1 cellular context compared by ENCODE assay signal in the genomic region with DNA sequence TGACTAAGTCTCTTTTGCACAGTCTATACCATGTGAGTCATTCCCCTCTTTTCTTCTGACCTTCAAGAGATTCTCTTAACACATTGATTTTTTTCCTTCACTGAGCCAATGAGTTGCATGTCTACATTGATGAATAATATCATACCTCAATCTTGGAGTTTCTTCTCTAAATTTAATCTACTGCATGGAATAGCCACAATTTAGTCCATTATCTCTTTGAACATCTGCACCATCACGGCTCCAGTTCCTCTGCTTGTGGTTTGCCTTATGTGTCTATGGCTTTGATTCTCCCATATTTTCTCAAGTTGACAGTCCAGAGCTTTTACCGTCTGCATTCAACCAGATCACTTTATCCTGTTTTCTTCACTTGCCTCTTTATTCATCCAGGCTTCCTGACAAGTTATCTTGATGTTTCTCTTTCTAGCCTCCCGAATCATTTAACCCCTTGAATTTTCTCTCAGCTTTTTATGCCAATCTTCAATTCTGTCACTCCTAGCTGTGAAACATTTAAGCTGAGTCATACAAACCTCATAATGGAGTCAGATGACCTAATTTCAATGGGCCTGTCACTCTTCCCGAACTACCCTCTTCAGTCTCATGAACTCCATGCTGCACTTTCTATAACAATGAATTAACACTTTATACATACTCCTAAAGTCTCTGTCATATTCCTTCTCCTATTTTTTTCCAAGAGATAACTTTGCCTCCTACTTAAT.
TF ChIP-seq lines count a peak whose summit lies in the region.

No MANE protein-coding gene starts in this region.

TF ChIP-seq in K562, 482 proteins besides CTCF, POLR2A, EP300 and RAD21 (continued from another document):
- TF ChIP-seq, protein P1, sequence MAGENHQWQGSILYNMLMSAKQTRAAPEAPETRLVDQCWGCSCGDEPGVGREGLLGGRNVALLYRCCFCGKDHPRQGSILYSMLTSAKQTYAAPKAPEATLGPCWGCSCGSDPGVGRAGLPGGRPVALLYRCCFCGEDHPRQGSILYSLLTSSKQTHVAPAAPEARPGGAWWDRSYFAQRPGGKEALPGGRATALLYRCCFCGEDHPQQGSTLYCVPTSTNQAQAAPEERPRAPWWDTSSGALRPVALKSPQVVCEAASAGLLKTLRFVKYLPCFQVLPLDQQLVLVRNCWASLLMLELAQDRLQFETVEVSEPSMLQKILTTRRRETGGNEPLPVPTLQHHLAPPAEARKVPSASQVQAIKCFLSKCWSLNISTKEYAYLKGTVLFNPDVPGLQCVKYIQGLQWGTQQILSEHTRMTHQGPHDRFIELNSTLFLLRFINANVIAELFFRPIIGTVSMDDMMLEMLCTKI (IDR thresholded peaks at IDR 0.05; ENCODE audit: partially characterized antibody) = no peak
- TF ChIP-seq, protein P2, sequence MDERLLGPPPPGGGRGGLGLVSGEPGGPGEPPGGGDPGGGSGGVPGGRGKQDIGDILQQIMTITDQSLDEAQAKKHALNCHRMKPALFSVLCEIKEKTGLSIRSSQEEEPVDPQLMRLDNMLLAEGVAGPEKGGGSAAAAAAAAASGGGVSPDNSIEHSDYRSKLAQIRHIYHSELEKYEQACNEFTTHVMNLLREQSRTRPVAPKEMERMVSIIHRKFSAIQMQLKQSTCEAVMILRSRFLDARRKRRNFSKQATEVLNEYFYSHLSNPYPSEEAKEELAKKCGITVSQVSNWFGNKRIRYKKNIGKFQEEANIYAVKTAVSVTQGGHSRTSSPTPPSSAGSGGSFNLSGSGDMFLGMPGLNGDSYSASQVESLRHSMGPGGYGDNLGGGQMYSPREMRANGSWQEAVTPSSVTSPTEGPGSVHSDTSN (CRISPR knock-in tag; IDR thresholded peaks at IDR 0.05; ENCODE audit: low read depth) = no peak
- TF ChIP-seq, protein P2 (tag; conservative IDR thresholded peaks at IDR 0.05; ENCODE audit: low read depth) = peak; percentile 38; the same call in 1 of the 2 replicates
- no peak for TF ChIP-seq HEY1 (CRISPR knock-in tag; IDR thresholded peaks at IDR 0.05; ENCODE audit: borderline replicate concordance)
- TF ChIP-seq JUND (IDR thresholded peaks at IDR 0.05; ENCODE audit: borderline replicate concordance, low read depth, low read length) = no peak
- TF ChIP-seq JUND (tag; IDR thresholded peaks at IDR 0.05; ENCODE audit: borderline replicate concordance, low read depth, low read length) = 0 out of 3 replicates have a peak, but pooled peaks have one; percentile 11
- peak; percentile 65; the same call in 1 of the 2 replicates for TF ChIP-seq BACH1 (tag; IDR thresholded peaks at IDR 0.05)
- no peak for TF ChIP-seq ZNF436 (CRISPR knock-in tag; IDR thresholded peaks at IDR 0.05)
- no peak for TF ChIP-seq ELF1 (tag; IDR thresholded peaks at IDR 0.05)
- no peak for TF ChIP-seq GATA2 (CRISPR knock-in tag; IDR thresholded peaks at IDR 0.05)
- TF ChIP-seq, protein P3, sequence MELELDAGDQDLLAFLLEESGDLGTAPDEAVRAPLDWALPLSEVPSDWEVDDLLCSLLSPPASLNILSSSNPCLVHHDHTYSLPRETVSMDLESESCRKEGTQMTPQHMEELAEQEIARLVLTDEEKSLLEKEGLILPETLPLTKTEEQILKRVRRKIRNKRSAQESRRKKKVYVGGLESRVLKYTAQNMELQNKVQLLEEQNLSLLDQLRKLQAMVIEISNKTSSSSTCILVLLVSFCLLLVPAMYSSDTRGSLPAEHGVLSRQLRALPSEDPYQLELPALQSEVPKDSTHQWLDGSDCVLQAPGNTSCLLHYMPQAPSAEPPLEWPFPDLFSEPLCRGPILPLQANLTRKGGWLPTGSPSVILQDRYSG (tag; conservative IDR thresholded peaks at IDR 0.05; ENCODE audit: low read depth) = no peak
- TF ChIP-seq SAFB2 (IDR thresholded peaks at IDR 0.05; ENCODE audit: borderline replicate concordance, low read depth, low read length, severe bottlenecking) = no peak
- TF ChIP-seq ZNF124 (CRISPR knock-in tag; IDR thresholded peaks at IDR 0.05) = no peak
- TF ChIP-seq PTTG1 (tag; IDR thresholded peaks at IDR 0.05; ENCODE audit: low read depth) = no peak
- no peak for TF ChIP-seq KAT7 (CRISPR knock-in tag; IDR thresholded peaks at IDR 0.05; ENCODE audit: borderline replicate concordance)
- TF ChIP-seq MAFG (tag; conservative IDR thresholded peaks at IDR 0.05) = peak; percentile 88
- no peak for TF ChIP-seq KLF13 (tag; IDR thresholded peaks at IDR 0.05; ENCODE audit: borderline replicate concordance, low read depth)
- TF ChIP-seq KAT8 (IDR thresholded peaks at IDR 0.05; ENCODE audit: low read depth) = no peak
- TF ChIP-seq, protein P4, sequence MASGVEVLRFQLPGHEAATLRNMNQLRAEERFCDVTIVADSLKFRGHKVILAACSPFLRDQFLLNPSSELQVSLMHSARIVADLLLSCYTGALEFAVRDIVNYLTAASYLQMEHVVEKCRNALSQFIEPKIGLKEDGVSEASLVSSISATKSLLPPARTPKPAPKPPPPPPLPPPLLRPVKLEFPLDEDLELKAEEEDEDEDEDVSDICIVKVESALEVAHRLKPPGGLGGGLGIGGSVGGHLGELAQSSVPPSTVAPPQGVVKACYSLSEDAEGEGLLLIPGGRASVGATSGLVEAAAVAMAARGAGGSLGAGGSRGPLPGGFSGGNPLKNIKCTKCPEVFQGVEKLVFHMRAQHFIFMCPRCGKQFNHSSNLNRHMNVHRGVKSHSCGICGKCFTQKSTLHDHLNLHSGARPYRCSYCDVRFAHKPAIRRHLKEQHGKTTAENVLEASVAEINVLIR (CRISPR knock-in tag; IDR thresholded peaks at IDR 0.05) = no peak
- peak; percentile 57 for TF ChIP-seq ZNF316 (IDR thresholded peaks at IDR 0.05)
- TF ChIP-seq, protein P5, sequence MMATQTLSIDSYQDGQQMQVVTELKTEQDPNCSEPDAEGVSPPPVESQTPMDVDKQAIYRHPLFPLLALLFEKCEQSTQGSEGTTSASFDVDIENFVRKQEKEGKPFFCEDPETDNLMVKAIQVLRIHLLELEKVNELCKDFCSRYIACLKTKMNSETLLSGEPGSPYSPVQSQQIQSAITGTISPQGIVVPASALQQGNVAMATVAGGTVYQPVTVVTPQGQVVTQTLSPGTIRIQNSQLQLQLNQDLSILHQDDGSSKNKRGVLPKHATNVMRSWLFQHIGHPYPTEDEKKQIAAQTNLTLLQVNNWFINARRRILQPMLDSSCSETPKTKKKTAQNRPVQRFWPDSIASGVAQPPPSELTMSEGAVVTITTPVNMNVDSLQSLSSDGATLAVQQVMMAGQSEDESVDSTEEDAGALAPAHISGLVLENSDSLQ (IDR thresholded peaks at IDR 0.05) = peak; percentile 72
- TF ChIP-seq, protein P6, sequence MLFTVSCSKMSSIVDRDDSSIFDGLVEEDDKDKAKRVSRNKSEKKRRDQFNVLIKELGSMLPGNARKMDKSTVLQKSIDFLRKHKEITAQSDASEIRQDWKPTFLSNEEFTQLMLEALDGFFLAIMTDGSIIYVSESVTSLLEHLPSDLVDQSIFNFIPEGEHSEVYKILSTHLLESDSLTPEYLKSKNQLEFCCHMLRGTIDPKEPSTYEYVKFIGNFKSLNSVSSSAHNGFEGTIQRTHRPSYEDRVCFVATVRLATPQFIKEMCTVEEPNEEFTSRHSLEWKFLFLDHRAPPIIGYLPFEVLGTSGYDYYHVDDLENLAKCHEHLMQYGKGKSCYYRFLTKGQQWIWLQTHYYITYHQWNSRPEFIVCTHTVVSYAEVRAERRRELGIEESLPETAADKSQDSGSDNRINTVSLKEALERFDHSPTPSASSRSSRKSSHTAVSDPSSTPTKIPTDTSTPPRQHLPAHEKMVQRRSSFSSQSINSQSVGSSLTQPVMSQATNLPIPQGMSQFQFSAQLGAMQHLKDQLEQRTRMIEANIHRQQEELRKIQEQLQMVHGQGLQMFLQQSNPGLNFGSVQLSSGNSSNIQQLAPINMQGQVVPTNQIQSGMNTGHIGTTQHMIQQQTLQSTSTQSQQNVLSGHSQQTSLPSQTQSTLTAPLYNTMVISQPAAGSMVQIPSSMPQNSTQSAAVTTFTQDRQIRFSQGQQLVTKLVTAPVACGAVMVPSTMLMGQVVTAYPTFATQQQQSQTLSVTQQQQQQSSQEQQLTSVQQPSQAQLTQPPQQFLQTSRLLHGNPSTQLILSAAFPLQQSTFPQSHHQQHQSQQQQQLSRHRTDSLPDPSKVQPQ (CRISPR knock-in tag; IDR thresholded peaks at IDR 0.05; ENCODE audit: borderline replicate concordance) = no peak
- TF ChIP-seq ZNF780A (CRISPR knock-in tag; IDR thresholded peaks at IDR 0.05) = no peak
- TF ChIP-seq NFE2L1 (tag; IDR thresholded peaks at IDR 0.05; ENCODE audit: borderline replicate concordance, low read depth) = peak; percentile 29; the same call in 1 of the 2 replicates
- TF ChIP-seq FOXJ2 (tag; IDR thresholded peaks at IDR 0.05) = peak; percentile 46; the same call in 1 of the 2 replicates
- TF ChIP-seq C11orf30 (IDR thresholded peaks at IDR 0.05; ENCODE audit: low read depth) = peak; percentile 43; the same call in 1 of the 2 replicates
- TF ChIP-seq, protein P7, sequence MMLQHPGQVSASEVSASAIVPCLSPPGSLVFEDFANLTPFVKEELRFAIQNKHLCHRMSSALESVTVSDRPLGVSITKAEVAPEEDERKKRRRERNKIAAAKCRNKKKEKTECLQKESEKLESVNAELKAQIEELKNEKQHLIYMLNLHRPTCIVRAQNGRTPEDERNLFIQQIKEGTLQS (IDR thresholded peaks at IDR 0.05) = 0 out of 2 replicates have a peak, but pooled peaks have one; percentile 18
- TF ChIP-seq, protein P7 (CRISPR knock-in tag; conservative IDR thresholded peaks at IDR 0.05) = no peak
- no peak for TF ChIP-seq THRAP3 (IDR thresholded peaks at IDR 0.05; ENCODE audit: borderline replicate concordance)
- TF ChIP-seq FOS (IDR thresholded peaks at IDR 0.05; ENCODE audit: extremely low read depth, insufficient read length) = no peak
- TF ChIP-seq, protein P8, sequence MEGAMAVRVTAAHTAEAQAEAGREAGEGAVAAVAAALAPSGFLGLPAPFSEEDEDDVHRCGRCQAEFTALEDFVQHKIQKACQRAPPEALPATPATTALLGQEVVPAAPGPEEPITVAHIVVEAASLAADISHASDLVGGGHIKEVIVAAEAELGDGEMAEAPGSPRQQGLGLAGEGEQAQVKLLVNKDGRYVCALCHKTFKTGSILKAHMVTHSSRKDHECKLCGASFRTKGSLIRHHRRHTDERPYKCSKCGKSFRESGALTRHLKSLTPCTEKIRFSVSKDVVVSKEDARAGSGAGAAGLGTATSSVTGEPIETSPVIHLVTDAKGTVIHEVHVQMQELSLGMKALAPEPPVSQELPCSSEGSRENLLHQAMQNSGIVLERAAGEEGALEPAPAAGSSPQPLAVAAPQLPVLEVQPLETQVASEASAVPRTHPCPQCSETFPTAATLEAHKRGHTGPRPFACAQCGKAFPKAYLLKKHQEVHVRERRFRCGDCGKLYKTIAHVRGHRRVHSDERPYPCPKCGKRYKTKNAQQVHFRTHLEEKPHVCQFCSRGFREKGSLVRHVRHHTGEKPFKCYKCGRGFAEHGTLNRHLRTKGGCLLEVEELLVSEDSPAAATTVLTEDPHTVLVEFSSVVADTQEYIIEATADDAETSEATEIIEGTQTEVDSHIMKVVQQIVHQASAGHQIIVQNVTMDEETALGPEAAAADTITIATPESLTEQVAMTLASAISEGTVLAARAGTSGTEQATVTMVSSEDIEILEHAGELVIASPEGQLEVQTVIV (CRISPR knock-in tag; IDR thresholded peaks at IDR 0.05; ENCODE audit: borderline replicate concordance) = no peak
- TF ChIP-seq, protein P9, sequence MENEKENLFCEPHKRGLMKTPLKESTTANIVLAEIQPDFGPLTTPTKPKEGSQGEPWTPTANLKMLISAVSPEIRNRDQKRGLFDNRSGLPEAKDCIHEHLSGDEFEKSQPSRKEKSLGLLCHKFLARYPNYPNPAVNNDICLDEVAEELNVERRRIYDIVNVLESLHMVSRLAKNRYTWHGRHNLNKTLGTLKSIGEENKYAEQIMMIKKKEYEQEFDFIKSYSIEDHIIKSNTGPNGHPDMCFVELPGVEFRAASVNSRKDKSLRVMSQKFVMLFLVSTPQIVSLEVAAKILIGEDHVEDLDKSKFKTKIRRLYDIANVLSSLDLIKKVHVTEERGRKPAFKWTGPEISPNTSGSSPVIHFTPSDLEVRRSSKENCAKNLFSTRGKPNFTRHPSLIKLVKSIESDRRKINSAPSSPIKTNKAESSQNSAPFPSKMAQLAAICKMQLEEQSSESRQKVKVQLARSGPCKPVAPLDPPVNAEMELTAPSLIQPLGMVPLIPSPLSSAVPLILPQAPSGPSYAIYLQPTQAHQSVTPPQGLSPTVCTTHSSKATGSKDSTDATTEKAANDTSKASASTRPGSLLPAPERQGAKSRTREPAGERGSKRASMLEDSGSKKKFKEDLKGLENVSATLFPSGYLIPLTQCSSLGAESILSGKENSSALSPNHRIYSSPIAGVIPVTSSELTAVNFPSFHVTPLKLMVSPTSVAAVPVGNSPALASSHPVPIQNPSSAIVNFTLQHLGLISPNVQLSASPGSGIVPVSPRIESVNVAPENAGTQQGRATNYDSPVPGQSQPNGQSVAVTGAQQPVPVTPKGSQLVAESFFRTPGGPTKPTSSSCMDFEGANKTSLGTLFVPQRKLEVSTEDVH (IDR thresholded peaks at IDR 0.05; ENCODE audit: low read depth, partially characterized antibody) = no peak
